ENCODE assay signal across 23 cellular contexts in genomic region chr2:235844561-235844960, GRCh38.
"Had no signal": no experiment of that assay in that cellular context is flagged by ENCODE, and none has a peak within 500 bp of the region (broad histone marks: within the 10 kb centered on the region; RNA-seq: fewer than 3 reads in every experiment).

No MANE protein-coding gene starts in this region.

- H3K4me1 ChIP-seq: gastrocnemius medialis, lower lobe of right lung, psoas muscle, tibial nerve, upper lobe of right lung, uterus had no signal

- H3K27me3 ChIP-seq: gastrocnemius medialis, neutrophil, tibial nerve, upper lobe of right lung, uterus had no signal

- H3K27ac ChIP-seq: epithelial cell of prostate, gastrocnemius medialis, lower lobe of right lung, neutrophil, psoas muscle, skin epidermis, thoracic aorta, tibial nerve, upper lobe of right lung, uterus had no signal

- H3K9me3 ChIP-seq: gastrocnemius medialis, lower lobe of right lung, neutrophil, psoas muscle, thoracic aorta, tibial nerve, upper lobe of right lung, uterus had no signal

- H3K9me3 Mint-ChIP-seq: natural killer cell; neural crest cell; stimulated activated naive B cell treated with anti-CD40 and anti-IgM and Interleukin-4, amounts not matched to agents 10 μg/mL and 1 μg/mL and 100 μg/mL, for 72 hours; stimulated activated naive CD8-positive, alpha-beta T cell treated with anti-CD3 and anti-CD28 coated beads, Interleukin-15, Interleukin-2, amounts not matched to agents 100 ng/mL and 50 ng/mL, for 24 hours had no signal

- H3K4me3 Mint-ChIP-seq: natural killer cell; neural crest cell; stimulated activated naive B cell treated with anti-CD40 and anti-IgM and Interleukin-4, amounts not matched to agents 10 μg/mL and 1 μg/mL and 100 μg/mL, for 72 hours; stimulated activated naive CD8-positive, alpha-beta T cell treated with anti-CD3 and anti-CD28 coated beads, Interleukin-15, Interleukin-2, amounts not matched to agents 100 ng/mL and 50 ng/mL, for 24 hours had no signal

- H3K27me3 Mint-ChIP-seq: stimulated activated naive CD8-positive, alpha-beta T cell treated with anti-CD3 and anti-CD28 coated beads, Interleukin-15, Interleukin-2, amounts not matched to agents 100 ng/mL and 50 ng/mL, for 24 hours had no signal

- H3K36me3 Mint-ChIP-seq: natural killer cell; stimulated activated naive B cell treated with anti-CD40 and anti-IgM and Interleukin-4, amounts not matched to agents 10 μg/mL and 1 μg/mL and 100 μg/mL, for 72 hours had no signal

- H3K27ac Mint-ChIP-seq: natural killer cell; stimulated activated naive B cell treated with anti-CD40 and anti-IgM and Interleukin-4, amounts not matched to agents 10 μg/mL and 1 μg/mL and 100 μg/mL, for 72 hours; stimulated activated naive CD8-positive, alpha-beta T cell treated with anti-CD3 and anti-CD28 coated beads, Interleukin-15, Interleukin-2, amounts not matched to agents 100 ng/mL and 50 ng/mL, for 24 hours had no signal

- H3K36me3 ChIP-seq: gastrocnemius medialis, lower lobe of right lung, neutrophil, thoracic aorta, upper lobe of right lung, uterus had no signal

- DNase-seq: cerebellar nuclear complex; cortex of kidney; foreskin fibroblast; gastrocnemius medialis; kidney glomerular epithelial cell; left ventricle myocardium superior; lower lobe of right lung; natural killer cell; psoas muscle; right cardiac atrium; stimulated activated CD4-positive, alpha-beta T cell treated with anti-CD3 and anti-CD28 coated beads, Interleukin-15, amount 100 ng/mL, for 24 hours; stimulated activated CD4-positive, alpha-beta T cell treated with anti-CD3 and anti-CD28 coated beads, Interleukin-2, amount 100 ng/mL, for 48 hours; stimulated activated naive B cell treated with anti-CD40 and anti-IgM and Interleukin-4, amounts not matched to agents 10 μg/mL and 1 μg/mL and 100 μg/mL, for 72 hours; upper lobe of right lung; uterus had no signal

- H3K4me1 Mint-ChIP-seq: stimulated activated naive B cell treated with anti-CD40 and anti-IgM and Interleukin-4, amounts not matched to agents 10 μg/mL and 1 μg/mL and 100 μg/mL, for 72 hours had no signal

- H3K4me3 ChIP-seq: gastrocnemius medialis, lower lobe of right lung, psoas muscle, skin epidermis, thoracic aorta, tibial nerve, upper lobe of right lung, uterus had no signal

- ATAC-seq: esophagus mucosa; gastrocnemius medialis; left ventricle myocardium superior; lower lobe of right lung; natural killer cell; psoas muscle; right cardiac atrium; stimulated activated naive B cell treated with anti-CD40 and anti-IgM and Interleukin-4, amounts not matched to agents 10 μg/mL and 1 μg/mL and 100 μg/mL, for 72 hours; upper lobe of right lung had no signal
